ENCODE assay signal across 22 cellular contexts in the genomic region with DNA sequence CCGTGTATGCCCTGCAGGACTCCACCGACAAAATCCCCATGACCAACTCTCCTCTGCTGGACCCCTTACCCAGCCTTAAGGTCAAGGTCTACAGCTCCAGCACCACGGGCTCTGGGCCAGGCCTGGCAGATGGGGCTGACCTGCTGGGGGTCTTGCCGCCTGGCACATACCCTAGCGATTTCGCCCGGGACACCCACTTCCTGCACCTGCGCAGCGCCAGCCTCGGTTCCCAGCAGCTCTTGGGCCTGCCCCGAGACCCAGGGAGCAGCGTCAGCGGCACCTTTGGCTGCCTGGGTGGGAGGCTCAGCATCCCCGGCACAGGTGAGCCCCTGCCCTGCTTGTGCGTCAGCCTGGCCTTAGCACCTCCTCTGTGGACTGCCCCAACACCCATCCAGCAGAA. TPM values are rescaled to one million over a fixed set of nuclear protein-coding genes. Genes with fewer than 3 reads are reported as not detected.
DNase-seq lines count a peak whose midpoint lies in the region; ATAC-seq, FAIRE-seq and TF ChIP-seq lines count a peak whose summit lies in the region.
"Had no signal": no experiment of that assay in that cellular context is flagged by ENCODE, and none has a peak within 500 bp of the region (broad histone marks: within the 10 kb centered on the region; RNA-seq: fewer than 3 reads in every experiment).

No MANE protein-coding gene starts in this region.

- H2BK5ac ChIP-seq in neuronal stem cell (ENCODE audit: low read length) = no peak overlapping the region

- TF ChIP-seq POLR2A in K562 (conservative IDR thresholded peaks at IDR 0.05) (no peak), spleen (IDR thresholded peaks at IDR 0.05) (no peak)

- peaks cover 0 to 15% (median 6%) of the 10 kb centered on the region in 9 donors for H3K4me1 ChIP-seq in heart right ventricle
- H3K4me1 ChIP-seq in BLaER1 = peaks cover 53% of the 10 kb centered on the region
- peaks cover 3 to 17% of the 10 kb centered on the region in 2 experiments; a peak in 4 of 5 replicates for H3K4me1 ChIP-seq in K562 (replicated peaks in 1 of 2; ENCODE audit: control insufficient read depth in 2 of 2, insufficient read depth in 2 of 2, low read length in 2 of 2)
- no peaks in the 10 kb centered on the region for H3K4me1 ChIP-seq in neuronal stem cell (ENCODE audit: control insufficient read depth in 2 of 2, insufficient read depth in 1 of 2, low read depth in 1 of 2, low read length in 2 of 2)
- peaks cover 0 to 18% (median 11%) of the 10 kb centered on the region in 6 donors for H3K4me1 ChIP-seq in spleen

- no peak overlapping the region for H2BK12ac ChIP-seq in neuronal stem cell (ENCODE audit: low read length)

- no peaks in the 10 kb centered on the region for H3K79me2 ChIP-seq in K562 (ENCODE audit: control insufficient read depth, insufficient read depth, low read length)

- H3K27ac ChIP-seq in heart right ventricle (no peak overlapping the region), BLaER1 (no peak overlapping the region), K562 (ENCODE audit: extremely low read depth, low read depth, low read length) (no peak overlapping the region), neuronal stem cell (replicated peaks; ENCODE audit: low read length) (no peak overlapping the region), spleen (no peak overlapping the region)
- H3K27ac ChIP-seq: 22Rv1 had no signal

- no TSS peak for BruUV-seq in K562 (replicated peaks; lab: Mats Ljungman, UMichigan)

- in situ Hi-C loops in K562 (cut with MboI) = no loop called here

- WGBS in heart right ventricle, 2 donors = 94 to 98% methylated on average over 15 of the region's 15 CpGs
- 69% methylated on average over 15 of the region's 15 CpGs for WGBS in K562 (ENCODE audit: insufficient coverage, low coverage, missing lambda C conversion rate)
- WGBS in neuronal stem cell (ENCODE audit: extremely low coverage in 2 of 2, insufficient read length in 2 of 2, insufficient replicate concordance in 1 of 2), 2 donors = no CpG with 5 or more reads among the region's 15 CpGs
- 91 to 94% (median 92%) methylated on average over 6 to 15 of the region's 15 CpGs for WGBS in spleen, 5 donors

- no peak for FAIRE-seq in K562 (lab: Jason Lieb, UNC)
- FAIRE-seq: A204.1, GM12892, GM19239 had no signal

- TF ChIP-seq CTCF in heart right ventricle (IDR thresholded peaks at IDR 0.05) (no peak), K562 (IDR thresholded peaks at IDR 0.05 in 2 of 3, conservative IDR thresholded peaks at IDR 0.05 in 1 of 3; ENCODE audit: insufficient read depth in 2 of 3, low read depth in 1 of 3, low read length in 3 of 3) (no peak), spleen (IDR thresholded peaks at IDR 0.05 in 8 of 11, conservative IDR thresholded peaks at IDR 0.05 in 3 of 11) (no peak)

- H4K8ac ChIP-seq in neuronal stem cell (ENCODE audit: low read depth, low read length) = no peak overlapping the region

- no peak for TF ChIP-seq RAD21 in K562 (CRISPR knock-in tag; conservative IDR thresholded peaks at IDR 0.05 in 1 of 2, IDR thresholded peaks at IDR 0.05 in 1 of 2)

- H2AFZ ChIP-seq in K562 (ENCODE audit: low read depth, low read length) (no peak overlapping the region), neuronal stem cell (ENCODE audit: low read length) (no peak overlapping the region)
- H2AFZ ChIP-seq: GM23338 had no signal

- H2BK120ac ChIP-seq in neuronal stem cell (ENCODE audit: low read depth, low read length) = no peak overlapping the region

- no peak for TF ChIP-seq EP300 in K562 (IDR thresholded peaks at IDR 0.05; ENCODE audit: low read length)

- H3K4ac ChIP-seq in neuronal stem cell (ENCODE audit: low read length) = no peak overlapping the region

- H3K36me3 ChIP-seq in heart right ventricle (peaks cover 0 to 99% (median 43%) of the 10 kb centered on the region in 9 donors), BLaER1 (no peaks in the 10 kb centered on the region), K562 (ENCODE audit: control insufficient read depth, insufficient read depth, low read length) (no peaks in the 10 kb centered on the region), neuronal stem cell (replicated peaks in 1 of 2; ENCODE audit: control insufficient read depth in 2 of 2, insufficient read depth in 2 of 2, low read length in 2 of 2) (no peaks in the 10 kb centered on the region), spleen (peaks cover 0 to 64% (median 4%) of the 10 kb centered on the region in 6 donors)

- intact Hi-C loops in Right ventricle myocardium inferior (cut with DNase I) = no loop called here
- intact Hi-C loops in heart right ventricle (cut with DNase I) = no loop called here
- intact Hi-C loops in K562 (cut with micrococcal nuclease) = no loop called here
- intact Hi-C loops in spleen (cut with DNase I; ENCODE audit: low total_unique reads) = no loop called here

- H3K4me2 ChIP-seq in BLaER1 (peak overlapping the region; percentile 79), K562 (ENCODE audit: insufficient read depth, low read length) (no peak overlapping the region), neuronal stem cell (ENCODE audit: insufficient read depth, low read length, poor library complexity, severe bottlenecking) (no peak overlapping the region)
- H3K4me2 ChIP-seq: GM23338 had no signal

- H4K20me1 ChIP-seq in BLaER1 (no peaks in the 10 kb centered on the region), K562 (replicated peaks; ENCODE audit: control insufficient read depth, insufficient read depth, low read length) (peaks cover 6% of the 10 kb centered on the region; the same call in 1 of the 2 replicates)

- ATAC-seq in Right ventricle myocardium inferior (no peak), heart right ventricle (no peak), K562 (no peak), GM19328 (IDR thresholded peaks at IDR 0.05; ENCODE audit: unreplicated experiment) (no peak)
- ATAC-seq: GM23338, HCT116 had no signal

- peak overlapping the region; percentile 17 for H3K23ac ChIP-seq in neuronal stem cell (ENCODE audit: low read depth, low read length, poor library complexity)

- H4K91ac ChIP-seq in neuronal stem cell (ENCODE audit: low read depth, low read length, poor library complexity) = no peak overlapping the region

- H3K79me1 ChIP-seq in neuronal stem cell (ENCODE audit: low read depth, low read length) = peaks cover 2% of the 10 kb centered on the region

- no peak overlapping the region for H2AK5ac ChIP-seq in neuronal stem cell (ENCODE audit: low read depth, low read length)

- H3K18ac ChIP-seq in neuronal stem cell (ENCODE audit: low read length) = peak overlapping the region; percentile 72

- CTCF ChIA-PET in K562 (lab: Yijun Ruan, JAX; ENCODE audit: low intra/inter-chr PET ratio) = no interaction called here

- DNase-seq in Right ventricle myocardium inferior (ENCODE audit: missing footprints) (peak; percentile 50), heart right ventricle (no peak), K562 (ENCODE audit: extremely low read depth in 1 of 4, low spot score in 3 of 4) (no peak), neuronal stem cell (ENCODE audit: low spot score) (no peak), spleen (no peak)
- DNase-seq in activated CD4-positive, alpha-beta T cell treated with anti-CD3 and anti-CD28 coated beads, Interleukin-2, amount 50 U/mL, for 1 hour = no peak
- DNase-seq: C1 segment of cervical spinal cord; Calu3; CD4-positive, alpha-beta memory T cell; COR-L47; DMS53; DMS79 treated with DMSO at 0.1 percent for 48 hours; GF-D8; H9 had no signal

- no peaks in the 10 kb centered on the region for H3K9me1 ChIP-seq in K562 (ENCODE audit: control insufficient read depth, insufficient read depth, low read length)

- no peak overlapping the region for H3K14ac ChIP-seq in neuronal stem cell (ENCODE audit: low read length)

- H3K9me3 ChIP-seq in heart right ventricle (no peaks in the 10 kb centered on the region), BLaER1 (no peaks in the 10 kb centered on the region), K562 (replicated peaks; ENCODE audit: control insufficient read depth, insufficient read depth, low read depth, low read length) (no peaks in the 10 kb centered on the region), neuronal stem cell (replicated peaks in 1 of 2; ENCODE audit: control insufficient read depth in 2 of 2, insufficient read depth in 1 of 2, low read depth in 1 of 2, low read length in 2 of 2) (peaks cover 0 to 2% of the 10 kb centered on the region in 2 donors), spleen (no peaks in the 10 kb centered on the region)

- H3K27me3 ChIP-seq in heart right ventricle = no peaks in the 10 kb centered on the region
- no peaks in the 10 kb centered on the region for H3K27me3 ChIP-seq in BLaER1
- H3K27me3 ChIP-seq in K562 (ENCODE audit: control insufficient read depth in 2 of 2, insufficient read depth in 2 of 2, low read length in 2 of 2) = peaks cover 0 to 15% of the 10 kb centered on the region in 2 experiments; a peak in 2 of 5 replicates
- peaks cover 0 to 10% (median 2%) of the 10 kb centered on the region in 3 experiments for H3K27me3 ChIP-seq in neuronal stem cell (ENCODE audit: control insufficient read depth in 3 of 3, insufficient read depth in 3 of 3, low read depth in 1 of 3, low read length in 3 of 3)
- peaks cover 0 to 8% (median 0%) of the 10 kb centered on the region in 7 donors for H3K27me3 ChIP-seq in spleen (replicated peaks in 1 of 7)

- H3K4me3 ChIP-seq in heart right ventricle (no peak overlapping the region), BLaER1 (no peak overlapping the region), K562 (no peak overlapping the region), neuronal stem cell (ENCODE audit: low read length in 2 of 2) (no peak overlapping the region), spleen (no peak overlapping the region)
- H3K4me3 ChIP-seq: GM23338 had no signal

- no peak overlapping the region for H2BK15ac ChIP-seq in neuronal stem cell (ENCODE audit: low read length)

- no peak overlapping the region for H3K9ac ChIP-seq in BLaER1
- H3K9ac ChIP-seq in K562 (ENCODE audit: insufficient read depth in 1 of 2, low read depth in 2 of 2, low read length in 2 of 2) = no peak overlapping the region
- H3K9ac ChIP-seq in neuronal stem cell (ENCODE audit: low read depth, low read length, poor library complexity) = no peak overlapping the region

- POLR2A ChIA-PET in K562 (lab: Yijun Ruan, JAX) = interaction anchor here (0.7 to 1.4 kb wide), 2 partner anchors 9 to 11 kb away, joined by 3 read pairs; no protein-coding TSS in a partner anchor

RNA-seq across cellular contexts. Expression of a gene that starts 27.6 kb away (rescaled TPM):
- total RNA-seq in Right ventricle myocardium inferior (1.8 TPM), heart right ventricle (1 to 10 TPM in 8 of 10 donors, under 1 TPM in 2; 0.89 to 3.5 (median 1.2) TPM), K562 (2014; rRNA removed) (2.1 and 4.5 TPM in 2 replicates), K562 (2014; rRNA removed; fragmentation: Illumina TruSeq; extraction: Trizol) (2.8 TPM in 2 replicates), K562 (2015; rRNA removed; fragmentation: Illumina TruSeq; extraction: Trizol) (3.2 and 3.6 TPM in 2 replicates), K562 (2021) (8.2 and 8.5 TPM in 2 replicates), spleen (10 to 100 TPM in 3 of 7 donors, 1 to 10 TPM in 4; 7.5 to 15.6 (median 9.3) TPM)
- polyA plus RNA-seq in heart right ventricle (1 to 10 TPM; 1.2 to 1.6 TPM), K562 (2011; rRNA removed) (4.1 and 7.1 TPM in 2 replicates), K562 (2014; fragmentation: Illumina TruSeq; extraction: Trizol) (10.5 and 10.7 TPM in 2 replicates), K562 (2014; fragmentation: Nextera tagmentation; extraction: Ambion mirVana) (10 to 100 TPM in 1 of 2 experiments, 1 to 10 TPM in 1; 6.3 to 10.3 TPM), K562 (2014; rRNA removed) (4.5 and 4.6 TPM in 2 replicates), spleen (1 to 10 TPM; 3.3 to 7.7 (median 4.8) TPM)
- total RNA-seq in K562 (2011; cell fraction: chromatin; rRNA removed; ENCODE audit: low replicate concordance) = 5.7 and 14.0 TPM in 2 replicates
- total RNA-seq in K562 (2011; cell fraction: nucleolus; rRNA removed) = 13.4 and 15.0 TPM in 2 replicates
- 11.0 and 15.7 TPM in 2 replicates for total RNA-seq in K562 (2011; cell fraction: nucleoplasm; rRNA removed)
- polyA plus RNA-seq in K562 (2011; cell fraction: cytosol; rRNA removed) = 7.9 and 15.0 TPM in 2 replicates
- 5.0 and 7.3 TPM in 2 replicates for polyA plus RNA-seq in K562 (2011; cell fraction: nucleus; rRNA removed)
- 8.2 and 10.4 TPM in 2 replicates for polyA plus RNA-seq in K562 (2012)
- polyA minus RNA-seq in K562 (2011; rRNA and poly(A)+ RNA removed) = 5.9 and 6.1 TPM in 2 replicates
- 6.7 and 9.5 TPM in 2 replicates for polyA minus RNA-seq in K562 (2011; cell fraction: cytosol; rRNA and poly(A)+ RNA removed)
- polyA minus RNA-seq in K562 (2011; cell fraction: nucleus; rRNA and poly(A)+ RNA removed) = 5.0 and 5.7 TPM in 2 replicates
- polyA plus RNA-seq in neuronal stem cell (2013, experiment 1 of 2) = 5.2 TPM
- polyA plus RNA-seq in neuronal stem cell (2013, experiment 2 of 2) = 5.5 TPM
